Comparison of ENCODE assay signal across 8 cellular contexts in genomic region chr11:117221775-117222517, GRCh38.
DNase-seq lines count a peak whose midpoint lies in the region; ATAC-seq and TF ChIP-seq lines count a peak whose summit lies in the region.

No MANE protein-coding gene starts in this region.

- H3K9ac ChIP-seq in mucosa of rectum (ENCODE audit: low read depth in 1 of 2, low read length in 2 of 2), result no peak overlapping the region

- peak overlapping the region; percentile 92 for H3K27ac ChIP-seq in ACC112 (ENCODE audit: low read depth, low read length)
- peak overlapping the region; percentile 67 to 89 for H3K27ac ChIP-seq in mucosa of rectum (ENCODE audit: low read depth in 2 of 2, low read length in 2 of 2)

- H2AFZ ChIP-seq in ACC112 (ENCODE audit: low read length, unreplicated experiment), result peak overlapping the region; percentile 15

- TF ChIP-seq CTCF in cardiac fibroblast (IDR thresholded peaks at IDR 0.05; ENCODE audit: low read depth, low read length), result no peak

- H3K4me1 ChIP-seq in ACC112 (ENCODE audit: control insufficient read depth, insufficient read depth, low read length, unreplicated experiment) (peaks cover 52% of the 10 kb centered on the region), mucosa of rectum (ENCODE audit: control insufficient read depth in 2 of 2, insufficient read depth in 2 of 2, low read length in 2 of 2) (peaks cover 51 to 66% of the 10 kb centered on the region in 2 donors)

- DNase-seq in NCI-H1105 treated with DMSO at 0.1 percent for 48 hours (lab: John Stamatoyannopoulos, UW) (peak; percentile 79), cardiac fibroblast (ENCODE audit: low read depth in 2 of 2) (peak; percentile 71 to 94), KG1 (lab: John Stamatoyannopoulos, UW) (no peak), LoVo (ENCODE audit: low spot score) (no peak)

- ATAC-seq in HG03135 (IDR thresholded peaks at IDR 0.05; ENCODE audit: unreplicated experiment), result no peak
- no peak for ATAC-seq in GM18868 (IDR thresholded peaks at IDR 0.05; ENCODE audit: unreplicated experiment)

- no peaks in the 10 kb centered on the region for H3K27me3 ChIP-seq in ACC112 (ENCODE audit: insufficient read depth, low read length)
- H3K27me3 ChIP-seq in mucosa of rectum (ENCODE audit: control insufficient read depth in 2 of 2, insufficient read depth in 2 of 2, low read length in 2 of 2), result no peaks in the 10 kb centered on the region

- H3K36me3 ChIP-seq in ACC112 (ENCODE audit: insufficient read depth, low read length) (peaks cover 25% of the 10 kb centered on the region), mucosa of rectum (ENCODE audit: control insufficient read depth in 2 of 2, insufficient read depth in 2 of 2, low read length in 2 of 2) (peaks cover 56 to 77% of the 10 kb centered on the region in 2 donors)

- no peaks in the 10 kb centered on the region for H3K9me3 ChIP-seq in mucosa of rectum (ENCODE audit: control insufficient read depth in 2 of 2, low read length in 2 of 2)

- no peaks in the 10 kb centered on the region for H3K79me2 ChIP-seq in ACC112 (ENCODE audit: control insufficient read depth, insufficient read depth, low read length, unreplicated experiment)

- H3K4me3 ChIP-seq in ACC112 (ENCODE audit: low read depth, low read length) (peak overlapping the region; percentile 29; the same call in 1 of the 2 replicates), cardiac fibroblast (replicated peaks in 1 of 2; ENCODE audit: low read depth in 2 of 2, low read length in 2 of 2) (no peak overlapping the region), mucosa of rectum (ENCODE audit: low read length in 2 of 2) (peak overlapping the region in 1 of 2 donors; percentile 31)

Comparison
In these comparisons a context has a peak if more than half of its experiments do, and no peak if none do; other contexts are left out.
1. DNase-seq: peak in NCI-H1105 treated with DMSO at 0.1 percent for 48 hours (single experiment) and cardiac fibroblast (2 of 2); none in KG1 (single experiment) and LoVo (single experiment).